ENCODE assay signal across 12 cellular contexts in the genomic region with DNA sequence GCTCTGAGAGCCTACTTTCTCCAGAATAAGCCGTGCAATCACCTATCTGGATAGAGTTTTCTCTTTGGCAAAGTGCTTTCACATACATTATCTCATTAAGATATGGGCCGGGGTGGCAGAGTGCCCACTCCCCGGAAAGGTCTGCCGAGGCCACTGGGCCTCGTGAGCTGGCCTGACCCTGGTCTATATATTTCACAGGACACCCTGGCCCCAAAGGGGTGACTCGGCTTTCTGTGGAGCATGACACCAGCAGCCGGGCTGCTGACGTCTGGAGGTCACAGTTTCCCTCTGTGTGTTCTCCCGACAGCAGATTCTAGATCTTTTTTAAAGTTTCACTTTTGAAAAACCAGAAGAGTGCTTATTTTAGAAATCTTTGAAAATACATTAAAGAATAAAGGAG. TPM values are rescaled to one million over a fixed set of nuclear protein-coding genes. Genes with fewer than 3 reads are reported as not detected.
DNase-seq lines count a peak whose midpoint lies in the region; ATAC-seq and TF ChIP-seq lines count a peak whose summit lies in the region.
"Had no signal": no experiment of that assay in that cellular context is flagged by ENCODE, and none has a peak within 500 bp of the region (broad histone marks: within the 10 kb centered on the region; RNA-seq: fewer than 3 reads in every experiment).

No MANE protein-coding gene starts in this region.

- peak overlapping the region; percentile 34; the same call in 1 of the 2 replicates for H3K4me2 ChIP-seq in SK-N-SH

- H2AFZ ChIP-seq in SK-N-SH (ENCODE audit: low read depth), result peak overlapping the region; percentile 81; the same call in 1 of the 2 replicates

- POLR2A ChIA-PET in SK-N-SH (lab: Yijun Ruan, JAX), result interaction anchor here (0.9 kb wide), 1 partner anchor 17 kb away, joined by 3 read pairs; no protein-coding TSS in a partner anchor
- POLR2A ChIA-PET in activated CD4-positive, alpha-beta T cell treated with anti-CD3 and anti-CD28 coated beads, Interleukin-2, amount 10 ng/mL, durations not matched to agents 7 days and 5 days (lab: Charles Lee), result interaction anchor here (0.7 kb wide), 1 partner anchor 25 kb away, joined by 3 read pairs; no protein-coding TSS in a partner anchor

- TF ChIP-seq RAD21 in SK-N-SH (IDR thresholded peaks at IDR 0.05; ENCODE audit: low read length), result no peak

- H3K79me2 ChIP-seq in SK-N-SH (ENCODE audit: insufficient read depth), result no peaks in the 10 kb centered on the region

- H3K27me3 Mint-ChIP-seq in activated CD4-positive, alpha-beta T cell treated with anti-CD3 and anti-CD28 coated beads, Interleukin-2, amount 10 ng/mL, durations not matched to agents 7 days and 5 days, result no peaks in the 10 kb centered on the region
- H3K27me3 Mint-ChIP-seq: activated naive CD4-positive, alpha-beta T cell treated with anti-CD3 and anti-CD28 coated beads, Interleukin-2, amount 50 U/mL, for 24 hours had no signal

- no peak for ATAC-seq in GM18861 (IDR thresholded peaks at IDR 0.05; ENCODE audit: unreplicated experiment)

- H3K36me3 ChIP-seq in SK-N-SH (replicated peaks in 1 of 2; ENCODE audit: control insufficient read depth in 1 of 2, insufficient read depth in 2 of 2, low read length in 1 of 2) (no peaks in the 10 kb centered on the region), tibial artery (no peaks in the 10 kb centered on the region)

- H3K4me3 ChIP-seq in SK-N-SH (ENCODE audit: low read depth in 2 of 2, low read length in 1 of 2), result no peak overlapping the region
- no peak overlapping the region for H3K4me3 ChIP-seq in fibroblast of pulmonary artery (replicated peaks; ENCODE audit: low read depth, low read length)
- peak overlapping the region in 1 of 2 donors; percentile 4 for H3K4me3 ChIP-seq in tibial artery
- H3K4me3 ChIP-seq: skin epidermis had no signal

- intact Hi-C loops in tibial artery (cut with DNase I; ENCODE audit: low total_unique reads), result loop anchor here (2.0 kb wide), 1 partner anchor 28 kb away; a partner anchor contains a TSS

- H3K9me3 Mint-ChIP-seq in activated CD4-positive, alpha-beta T cell treated with anti-CD3 and anti-CD28 coated beads, Interleukin-2, amount 10 ng/mL, durations not matched to agents 7 days and 5 days, result no peaks in the 10 kb centered on the region
- H3K9me3 Mint-ChIP-seq: activated naive CD4-positive, alpha-beta T cell treated with anti-CD3 and anti-CD28 coated beads, Interleukin-2, amount 50 U/mL, for 24 hours had no signal

- no peaks in the 10 kb centered on the region for H3K36me3 Mint-ChIP-seq in activated CD4-positive, alpha-beta T cell treated with anti-CD3 and anti-CD28 coated beads, Interleukin-2, amount 10 ng/mL, durations not matched to agents 7 days and 5 days (ENCODE audit: low read depth)
- H3K36me3 Mint-ChIP-seq: activated naive CD4-positive, alpha-beta T cell treated with anti-CD3 and anti-CD28 coated beads, Interleukin-2, amount 50 U/mL, for 24 hours had no signal

- H3K9ac ChIP-seq in SK-N-SH, result peak overlapping the region; percentile 44; the same call in 1 of the 2 replicates

- TF ChIP-seq CTCF in SK-N-SH (IDR thresholded peaks at IDR 0.05), result no peak
- TF ChIP-seq CTCF in fibroblast of pulmonary artery (IDR thresholded peaks at IDR 0.05; ENCODE audit: low read length, missing control alignments), result no peak
- TF ChIP-seq CTCF in tibial artery (IDR thresholded peaks at IDR 0.05), result no peak

- H3K4me3 Mint-ChIP-seq in activated CD4-positive, alpha-beta T cell treated with anti-CD3 and anti-CD28 coated beads, Interleukin-2, amount 10 ng/mL, durations not matched to agents 7 days and 5 days, result no peak overlapping the region
- H3K4me3 Mint-ChIP-seq: activated naive CD4-positive, alpha-beta T cell treated with anti-CD3 and anti-CD28 coated beads, Interleukin-2, amount 50 U/mL, for 24 hours had no signal

- H4K20me1 ChIP-seq in SK-N-SH (ENCODE audit: insufficient read depth), result no peaks in the 10 kb centered on the region

- H3K4me1 ChIP-seq in SK-N-SH (ENCODE audit: control insufficient read depth in 1 of 2, insufficient read depth in 2 of 2, low read depth in 1 of 2, low read length in 1 of 2), result peaks cover 7 to 10% of the 10 kb centered on the region in 2 experiments; a peak in 2 of 4 replicates
- H3K4me1 ChIP-seq in tibial artery, result peaks cover 0 to 84% (median 44%) of the 10 kb centered on the region in 4 donors

- CTCF ChIA-PET in SK-N-SH (lab: Yijun Ruan, JAX), result interaction anchor here (0.6 kb wide), 1 partner anchor 158 kb away, joined by 3 read pairs; no protein-coding TSS in a partner anchor
- CTCF ChIA-PET in activated CD4-positive, alpha-beta T cell treated with anti-CD3 and anti-CD28 coated beads, Interleukin-2, amount 10 ng/mL, durations not matched to agents 7 days and 5 days (lab: Charles Lee), result interaction anchor here (0.5 kb wide), 1 partner anchor 26 kb away, joined by 3 read pairs; no protein-coding TSS in a partner anchor

- no peaks in the 10 kb centered on the region for H3K9me3 ChIP-seq in SK-N-SH
- H3K9me3 ChIP-seq in tibial artery, result no peaks in the 10 kb centered on the region

- no peaks in the 10 kb centered on the region for H3K4me1 Mint-ChIP-seq in activated CD4-positive, alpha-beta T cell treated with anti-CD3 and anti-CD28 coated beads, Interleukin-2, amount 10 ng/mL, durations not matched to agents 7 days and 5 days
- H3K4me1 Mint-ChIP-seq: activated naive CD4-positive, alpha-beta T cell treated with anti-CD3 and anti-CD28 coated beads, Interleukin-2, amount 50 U/mL, for 24 hours had no signal

- DNase-seq in SK-N-SH (peak; percentile 59), fibroblast of pulmonary artery (ENCODE audit: low read depth) (peak; percentile 51), mucosa of gallbladder (ENCODE audit: low spot score) (peak; percentile 60), tibial artery (peak; percentile 60 to 88), mesenteric fat pad (ENCODE audit: low spot score) (no peak), AML-193 (lab: John Stamatoyannopoulos, UW) (no peak)
- DNase-seq in activated CD4-positive, alpha-beta T cell treated with anti-CD3 and anti-CD28 coated beads, Interleukin-2, amount 10 ng/mL, durations not matched to agents 7 days and 5 days, result no peak
- DNase-seq: activated CD4-positive, alpha-beta T cell treated with anti-CD3 and anti-CD28 coated beads, Interleukin-2, amount 50 U/mL, for 4 hours; NCI-H2171 had no signal

- no peaks in the 10 kb centered on the region for H3F3A ChIP-seq in SK-N-SH (replicated peaks; ENCODE audit: insufficient read depth)

- H3K27me3 ChIP-seq in SK-N-SH (ENCODE audit: insufficient read depth), result no peaks in the 10 kb centered on the region
- no peaks in the 10 kb centered on the region for H3K27me3 ChIP-seq in tibial artery

- no peak overlapping the region for H3K27ac Mint-ChIP-seq in activated CD4-positive, alpha-beta T cell treated with anti-CD3 and anti-CD28 coated beads, Interleukin-2, amount 10 ng/mL, durations not matched to agents 7 days and 5 days

- WGBS in SK-N-SH (ENCODE audit: low lambda C conversion rate), result 41% methylated on average over 9 of the region's 9 CpGs

- no peak overlapping the region for H3K27ac ChIP-seq in SK-N-SH (ENCODE audit: low read depth in 2 of 2, low read length in 1 of 2)
- H3K27ac ChIP-seq in tibial artery, result peak overlapping the region; percentile 64 to 91

- TF ChIP-seq EP300 in SK-N-SH (IDR thresholded peaks at IDR 0.05; ENCODE audit: borderline replicate concordance in 1 of 2, low read depth in 1 of 2, low read length in 1 of 2), result no peak

- no peaks in the 10 kb centered on the region for H3K9me2 ChIP-seq in SK-N-SH

TF ChIP-seq in SK-N-SH, 30 proteins besides CTCF, POLR2A, EP300 and RAD21 (continues in another document):
- TF ChIP-seq JUND (IDR thresholded peaks at IDR 0.05) (no peak), RXRA (IDR thresholded peaks at IDR 0.05; ENCODE audit: borderline replicate concordance, low read depth) (no peak), EZH2phosphoT487 (IDR thresholded peaks at IDR 0.05; ENCODE audit: borderline replicate concordance, low read depth) (no peak), TAF1 (IDR thresholded peaks at IDR 0.05; ENCODE audit: borderline replicate concordance, low read depth, low read length) (no peak)
- TF ChIP-seq, protein P1, sequence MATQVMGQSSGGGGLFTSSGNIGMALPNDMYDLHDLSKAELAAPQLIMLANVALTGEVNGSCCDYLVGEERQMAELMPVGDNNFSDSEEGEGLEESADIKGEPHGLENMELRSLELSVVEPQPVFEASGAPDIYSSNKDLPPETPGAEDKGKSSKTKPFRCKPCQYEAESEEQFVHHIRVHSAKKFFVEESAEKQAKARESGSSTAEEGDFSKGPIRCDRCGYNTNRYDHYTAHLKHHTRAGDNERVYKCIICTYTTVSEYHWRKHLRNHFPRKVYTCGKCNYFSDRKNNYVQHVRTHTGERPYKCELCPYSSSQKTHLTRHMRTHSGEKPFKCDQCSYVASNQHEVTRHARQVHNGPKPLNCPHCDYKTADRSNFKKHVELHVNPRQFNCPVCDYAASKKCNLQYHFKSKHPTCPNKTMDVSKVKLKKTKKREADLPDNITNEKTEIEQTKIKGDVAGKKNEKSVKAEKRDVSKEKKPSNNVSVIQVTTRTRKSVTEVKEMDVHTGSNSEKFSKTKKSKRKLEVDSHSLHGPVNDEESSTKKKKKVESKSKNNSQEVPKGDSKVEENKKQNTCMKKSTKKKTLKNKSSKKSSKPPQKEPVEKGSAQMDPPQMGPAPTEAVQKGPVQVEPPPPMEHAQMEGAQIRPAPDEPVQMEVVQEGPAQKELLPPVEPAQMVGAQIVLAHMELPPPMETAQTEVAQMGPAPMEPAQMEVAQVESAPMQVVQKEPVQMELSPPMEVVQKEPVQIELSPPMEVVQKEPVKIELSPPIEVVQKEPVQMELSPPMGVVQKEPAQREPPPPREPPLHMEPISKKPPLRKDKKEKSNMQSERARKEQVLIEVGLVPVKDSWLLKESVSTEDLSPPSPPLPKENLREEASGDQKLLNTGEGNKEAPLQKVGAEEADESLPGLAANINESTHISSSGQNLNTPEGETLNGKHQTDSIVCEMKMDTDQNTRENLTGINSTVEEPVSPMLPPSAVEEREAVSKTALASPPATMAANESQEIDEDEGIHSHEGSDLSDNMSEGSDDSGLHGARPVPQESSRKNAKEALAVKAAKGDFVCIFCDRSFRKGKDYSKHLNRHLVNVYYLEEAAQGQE (IDR thresholded peaks at IDR 0.05; ENCODE audit: low read depth, low read length), result no peak

RNA-seq across cellular contexts. Expression of a gene that starts 27.9 kb away (rescaled TPM):
- 83.9 and 120 TPM in 2 replicates for polyA plus RNA-seq in SK-N-SH (2012; rRNA removed)
- polyA plus RNA-seq in SK-N-SH (2012; cell fraction: cytosol; rRNA removed), result 87.4 and 103 TPM in 2 replicates
- polyA plus RNA-seq in SK-N-SH (2012; cell fraction: nucleus; rRNA removed), result 150 and 219 TPM in 2 replicates
- total RNA-seq in mucosa of gallbladder (248 TPM), mesenteric fat pad (232 TPM)
- total RNA-seq in activated CD4-positive, alpha-beta T cell treated with anti-CD3 and anti-CD28 coated beads, Interleukin-2, amount 10 ng/mL, durations not matched to agents 7 days and 5 days, result 100 to 1,000 TPM; 126 to 131 TPM

Comparison
In these comparisons a context has a peak if more than half of its experiments do, and no peak if none do; other contexts are left out.
1. DNase-seq: peak in SK-N-SH (single experiment), fibroblast of pulmonary artery (single experiment), mucosa of gallbladder (single experiment) and tibial artery (2 of 2); none in mesenteric fat pad (single experiment), activated CD4-positive, alpha-beta T cell treated with anti-CD3 and anti-CD28 coated beads, Interleukin-2, amount 10 ng/mL, durations not matched to agents 7 days and 5 days (single experiment) and AML-193 (0 of 2).
2. H3K27ac ChIP-seq: peak in tibial artery (2 of 2); none in SK-N-SH (0 of 2).